ENCODE assay signal across 14 cellular contexts in genomic region chr1:230909974-230910754, GRCh38. TPM values are rescaled to one million over a fixed set of nuclear protein-coding genes. Genes with fewer than 3 reads are reported as not detected.
A peak's percentile ranks its signal among the peaks of the same experiment; 100 is the strongest.
DNase-seq lines count a peak whose midpoint lies in the region; ATAC-seq and TF ChIP-seq lines count a peak whose summit lies in the region.
"Had no signal": no experiment of that assay in that cellular context is flagged by ENCODE, and none has a peak within 500 bp of the region (broad histone marks: within the 10 kb centered on the region; RNA-seq: fewer than 3 reads in every experiment).

No MANE protein-coding gene starts in this region.

- H3K27me3 ChIP-seq in heart left ventricle (no peaks in the 10 kb centered on the region), upper lobe of right lung (no peaks in the 10 kb centered on the region), spleen (replicated peaks in 1 of 7) (no peaks in the 10 kb centered on the region)

- intact Hi-C loops in heart left ventricle (cut with DNase I) = loop anchor here in 3 of 10 donors (5.0 to 10.0 kb wide), 3 partner anchors 38 to 245 kb away; partner anchors contain the start of genes ARV1 (in 1 of the 3) and TTC13 (in 1 of the 3)
- intact Hi-C loops in upper lobe of right lung (cut with DNase I) = no loop called here
- intact Hi-C loops in spleen (cut with DNase I; ENCODE audit: low total_unique reads) = loop anchor here (10.0 kb wide), 1 partner anchor 185 kb away; no protein-coding TSS in a partner anchor

- H3K9me3 Mint-ChIP-seq in activated naive CD4-positive, alpha-beta T cell treated with anti-CD3 and anti-CD28 coated beads, Interleukin-2, amount 50 U/mL, for 24 hours = no peaks in the 10 kb centered on the region
- H3K9me3 Mint-ChIP-seq: activated naive CD4-positive, alpha-beta T cell treated with anti-CD3 and anti-CD28 coated beads, Interleukin-2, amount 50 U/mL, for 72 hours; dendritic cell treated with granulocyte-macrophage colony-stimulating factor and Interleukin-4, amounts not matched to agents 40 ng/mL and 50 ng/mL, for 4 days had no signal

- H3K4me1 Mint-ChIP-seq in activated naive CD4-positive, alpha-beta T cell treated with anti-CD3 and anti-CD28 coated beads, Interleukin-2, amount 50 U/mL, for 24 hours = peaks cover 5% of the 10 kb centered on the region

- H3K9me3 ChIP-seq in heart left ventricle = no peaks in the 10 kb centered on the region
- no peaks in the 10 kb centered on the region for H3K9me3 ChIP-seq in upper lobe of right lung
- H3K9me3 ChIP-seq in spleen = no peaks in the 10 kb centered on the region
- H3K9me3 ChIP-seq: mucosa of descending colon, SK-N-SH had no signal

- H3K36me3 ChIP-seq in heart left ventricle = peaks cover 0 to 92% (median 79%) of the 10 kb centered on the region in 9 donors
- peaks cover 46% of the 10 kb centered on the region for H3K36me3 ChIP-seq in upper lobe of right lung
- peaks cover 3 to 100% (median 91%) of the 10 kb centered on the region in 6 donors for H3K36me3 ChIP-seq in spleen

- no peaks in the 10 kb centered on the region for H3K27me3 Mint-ChIP-seq in activated naive CD4-positive, alpha-beta T cell treated with anti-CD3 and anti-CD28 coated beads, Interleukin-2, amount 50 U/mL, for 24 hours
- H3K27me3 Mint-ChIP-seq: dendritic cell treated with granulocyte-macrophage colony-stimulating factor and Interleukin-4, amounts not matched to agents 40 ng/mL and 50 ng/mL, for 4 days had no signal

- TF ChIP-seq POLR2A in heart left ventricle (IDR thresholded peaks at IDR 0.05) (no peak), spleen (IDR thresholded peaks at IDR 0.05) (no peak)

- H3K27ac ChIP-seq in heart left ventricle (peak overlapping the region in 7 of 12 donors; percentile 15 to 56 (median 34)), upper lobe of right lung (no peak overlapping the region), spleen (no peak overlapping the region)

- DNase-seq in activated naive CD4-positive, alpha-beta T cell (lab: John Stamatoyannopoulos, UW) = no peak
- peak in 3 of 5 donors; percentile 46 to 71 (median 67) for DNase-seq in heart left ventricle
- DNase-seq in nucleus accumbens (lab: John Stamatoyannopoulos, UW) = peak in 50 of 56 donors; percentile 9 to 87 (median 58)
- no peak for DNase-seq in upper lobe of right lung
- no peak for DNase-seq in spleen
- no peak for DNase-seq in SHP77 treated with DMSO at 0.1 percent for 48 hours (lab: John Stamatoyannopoulos, UW)
- DNase-seq: COR-L47; mucosa of descending colon; SK-N-SH; stimulated activated naive CD8-positive, alpha-beta T cell treated with anti-CD3 and anti-CD28 coated beads, Interleukin-15, Interleukin-2, amounts not matched to agents 100 U/mL and 50 U/mL, for 24 hours had no signal

- WGBS in heart left ventricle, 4 donors = 61 to 68% (median 66%) methylated on average over 13 of the region's 13 CpGs
- WGBS in spleen, 5 donors = 83 to 98% (median 86%) methylated on average over 13 of the region's 13 CpGs

- H3K4me3 Mint-ChIP-seq in activated naive CD4-positive, alpha-beta T cell treated with anti-CD3 and anti-CD28 coated beads, Interleukin-2, amount 50 U/mL, for 24 hours = no peak overlapping the region
- H3K4me3 Mint-ChIP-seq: dendritic cell treated with granulocyte-macrophage colony-stimulating factor and Interleukin-4, amounts not matched to agents 40 ng/mL and 50 ng/mL, for 4 days had no signal

- TF ChIP-seq CTCF in heart left ventricle (IDR thresholded peaks at IDR 0.05) = no peak
- TF ChIP-seq CTCF in upper lobe of right lung (IDR thresholded peaks at IDR 0.05) = no peak
- TF ChIP-seq CTCF in spleen (IDR thresholded peaks at IDR 0.05 in 8 of 11, conservative IDR thresholded peaks at IDR 0.05 in 3 of 11) = no peak

- H3K36me3 Mint-ChIP-seq in activated naive CD4-positive, alpha-beta T cell treated with anti-CD3 and anti-CD28 coated beads, Interleukin-2, amount 50 U/mL, for 24 hours = peaks cover 17% of the 10 kb centered on the region

- H3K27ac Mint-ChIP-seq in activated naive CD4-positive, alpha-beta T cell treated with anti-CD3 and anti-CD28 coated beads, Interleukin-2, amount 50 U/mL, for 24 hours = peak overlapping the region; percentile 41
- H3K27ac Mint-ChIP-seq: dendritic cell treated with granulocyte-macrophage colony-stimulating factor and Interleukin-4, amounts not matched to agents 40 ng/mL and 50 ng/mL, for 4 days had no signal

- H3K4me1 ChIP-seq in heart left ventricle = peaks cover 0 to 13% (median 7%) of the 10 kb centered on the region in 12 donors
- peaks cover 6% of the 10 kb centered on the region for H3K4me1 ChIP-seq in upper lobe of right lung
- no peaks in the 10 kb centered on the region for H3K4me1 ChIP-seq in spleen

- no peak overlapping the region for H3K4me3 ChIP-seq in heart left ventricle
- no peak overlapping the region for H3K4me3 ChIP-seq in upper lobe of right lung
- H3K4me3 ChIP-seq in spleen = no peak overlapping the region
- H3K4me3 ChIP-seq: mucosa of descending colon had no signal

- peak; percentile 93 to 96 (median 94) for ATAC-seq in heart left ventricle
- ATAC-seq in upper lobe of right lung = peak; percentile 28
- no peak for ATAC-seq in activated CD4-positive, CD25-positive, alpha-beta regulatory T cell treated with anti-CD3 and anti-CD28 coated beads, Interleukin-2, amount 50 U/mL, for 24 hours
- ATAC-seq: activated naive CD4-positive, alpha-beta T cell treated with anti-CD3 and anti-CD28 coated beads, Interleukin-2, amount 50 U/mL, for 72 hours; mucosa of descending colon; stimulated activated naive CD8-positive, alpha-beta T cell treated with anti-CD3 and anti-CD28 coated beads, Interleukin-15, Interleukin-2, amounts not matched to agents 100 U/mL and 50 U/mL, for 24 hours had no signal

RNA-seq across cellular contexts. Expression of gene C1orf198, which starts 41.8 kb away (rescaled TPM):
- total RNA-seq in heart left ventricle (100 to 1,000 TPM in 1 of 9 donors, 10 to 100 TPM in 8; 29.7 to 145 (median 63.8) TPM), upper lobe of right lung (159 TPM), spleen (10 to 100 TPM; 13.3 to 32.7 (median 21.3) TPM)
- polyA plus RNA-seq in heart left ventricle (10 to 100 TPM; 23.1 to 72.8 TPM), spleen (10 to 100 TPM in 1 of 3 donors, 1 to 10 TPM in 2; 5.0 to 11.4 (median 8.0) TPM)

Comparison
In these comparisons a context has a peak if more than half of its experiments do, and no peak if none do; other contexts are left out.
1. DNase-seq: peak in heart left ventricle (3 of 5) and nucleus accumbens (50 of 56); none in activated naive CD4-positive, alpha-beta T cell (0 of 4), upper lobe of right lung (single experiment), spleen (single experiment) and SHP77 treated with DMSO at 0.1 percent for 48 hours (single experiment).
2. ATAC-seq: peak in heart left ventricle (4 of 4) and upper lobe of right lung (single experiment); none in activated CD4-positive, CD25-positive, alpha-beta regulatory T cell treated with anti-CD3 and anti-CD28 coated beads, Interleukin-2, amount 50 U/mL, for 24 hours (0 of 2).
3. H3K27ac ChIP-seq: peak in heart left ventricle (7 of 12); none in upper lobe of right lung (single experiment) and spleen (0 of 8).